19 cellular contexts compared by ENCODE assay signal in the genomic region with DNA sequence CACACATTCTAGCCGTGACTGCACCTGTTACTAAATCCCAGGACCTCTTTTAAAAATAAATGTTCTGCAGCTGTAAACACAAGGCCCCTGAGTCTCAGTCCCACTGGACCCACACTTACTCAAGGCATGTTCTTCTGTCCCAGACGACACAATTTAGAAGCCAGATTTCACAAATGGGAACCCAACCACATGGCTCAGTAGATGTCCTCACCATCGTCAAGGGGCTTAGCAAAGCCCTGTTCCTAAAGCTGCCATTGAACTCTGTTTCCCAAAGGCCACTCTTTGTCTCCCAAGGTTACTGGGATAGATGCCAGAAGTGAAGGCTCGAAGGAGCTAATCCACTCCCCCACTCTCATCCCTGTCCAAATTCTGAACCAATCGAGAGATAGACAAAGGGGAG.
"Had no signal": no experiment of that assay in that cellular context is flagged by ENCODE, and none has a peak within 500 bp of the region (broad histone marks: within the 10 kb centered on the region; RNA-seq: fewer than 3 reads in every experiment).

No MANE protein-coding gene starts in this region.

- H3K36me3 ChIP-seq: SJCRH30 had no signal

- ATAC-seq: K562, SK-N-SH treated with all-trans-retinoic acid at 6 μM for 48 hours had no signal

- H3K27ac ChIP-seq: HL-60, KMS-11, SJCRH30 had no signal

- H3K9me3 ChIP-seq: SJCRH30 had no signal

- FAIRE-seq: HTR-8/SVneo, K562, RCC 7860 had no signal

- H3K4me3 ChIP-seq: K562, SJCRH30 had no signal

- H3K4me2 ChIP-seq: KMS-11 had no signal

- H3K27me3 ChIP-seq: SJCRH30 had no signal

- DNase-seq: Kasumi-1, MM.1S, NCI-H1436, NCI-H187, NCI-H2029, NCI-H2081 treated with DMSO at 0.1 percent for 48 hours, NCI-H2227 treated with DMSO at 0.1 percent for 48 hours, NCI-H524, NCI-H526 treated with DMSO at 0.1 percent for 48 hours, NCI-H748 treated with DMSO at 0.1 percent for 48 hours, RPMI8226, SHP77 treated with DMSO at 0.1 percent for 48 hours had no signal

- H3K4me1 ChIP-seq: SJCRH30 had no signal

- H3K9ac ChIP-seq: KMS-11 had no signal
